1 cellular context compared by ENCODE assay signal in the genomic region with DNA sequence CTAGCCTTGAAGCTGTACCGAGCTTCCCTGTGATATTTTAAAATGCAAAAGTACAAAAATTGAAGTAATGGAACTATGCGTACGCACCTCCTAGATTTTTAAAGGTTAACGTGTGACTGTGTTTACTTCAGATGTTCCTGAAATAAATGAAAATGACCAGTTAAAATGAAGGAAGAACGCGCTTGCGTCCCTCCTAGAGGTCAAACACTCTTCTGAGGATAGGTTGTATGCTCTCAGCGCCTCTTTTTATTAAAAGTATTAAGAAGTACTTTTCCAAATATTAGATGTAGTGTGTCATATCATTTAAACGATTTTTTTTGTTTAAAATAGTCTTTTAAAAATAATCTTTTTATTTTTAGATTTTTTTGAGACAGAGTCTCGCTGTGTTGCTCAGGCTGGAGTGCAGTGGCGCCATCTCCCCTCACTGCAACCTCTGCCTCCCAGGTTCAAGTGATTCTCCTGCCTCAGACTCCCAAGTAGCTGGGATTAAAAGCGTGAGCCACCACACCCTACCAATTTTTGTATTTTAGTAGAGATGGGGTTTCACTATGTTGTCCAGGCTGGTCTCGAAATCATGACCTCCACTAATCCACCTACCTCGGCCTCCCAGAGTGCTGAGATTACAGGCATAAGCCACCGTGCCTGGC.
TF ChIP-seq lines count a peak whose summit lies in the region.

No MANE protein-coding gene starts in this region.

TF ChIP-seq in H1, 55 proteins besides CTCF, POLR2A, EP300 and RAD21 (continued from another document):
- no peak for TF ChIP-seq CBX5 (IDR thresholded peaks at IDR 0.05; ENCODE audit: low read depth, low read length)
- TF ChIP-seq SIRT6 (IDR thresholded peaks at IDR 0.05; ENCODE audit: low read length) = no peak
- TF ChIP-seq GTF2F1 (IDR thresholded peaks at IDR 0.05; ENCODE audit: borderline replicate concordance, low read depth, low read length) = no peak
- TF ChIP-seq JUN (IDR thresholded peaks at IDR 0.05; ENCODE audit: low read depth, low read length) = no peak
- no peak for TF ChIP-seq SP4 (IDR thresholded peaks at IDR 0.05; ENCODE audit: low read length)
- no peak for TF ChIP-seq SP2 (IDR thresholded peaks at IDR 0.05; ENCODE audit: low read length)
- no peak for TF ChIP-seq ASH2L (IDR thresholded peaks at IDR 0.05; ENCODE audit: low read length)
- no peak for TF ChIP-seq CREB1 (IDR thresholded peaks at IDR 0.05)
- no peak for TF ChIP-seq POU5F1 (IDR thresholded peaks at IDR 0.05; ENCODE audit: low read depth, low read length)
